In genomic region chr15:58261368-58261767, GRCh38 we compare ENCODE assay signal across 17 cellular contexts.
"Had no signal": no experiment of that assay in that cellular context is flagged by ENCODE, and none has a peak within 500 bp of the region (broad histone marks: within the 10 kb centered on the region; RNA-seq: fewer than 3 reads in every experiment).

No MANE protein-coding gene starts in this region.

- H3K4me3 ChIP-seq: lower lobe of right lung, skin epidermis, tibial nerve had no signal

- H3K4me1 ChIP-seq: lower lobe of right lung, tibial nerve had no signal

- DNase-seq: activated CD4-positive, alpha-beta T cell treated with anti-CD3 and anti-CD28 coated beads, Interleukin-2, amount 10 ng/mL, durations not matched to agents 24 days and 14 days; activated CD8-positive, alpha-beta T cell treated with anti-CD3 and anti-CD28 coated beads for 36 hours; activated naive CD4-positive, alpha-beta T cell; activated naive CD8-positive, alpha-beta T cell treated with anti-CD3 and anti-CD28 coated beads for 36 hours; activated T-cell treated with anti-CD3 and anti-CD28 coated beads, Interleukin-2, amount 50 U/mL, for 1 hour; amygdala; caudate nucleus; effector memory CD8-positive, alpha-beta T cell; immature natural killer cell; lower lobe of right lung; retina; stimulated activated CD4-positive, alpha-beta T cell treated with anti-CD3 and anti-CD28 coated beads, Interleukin-15, amount 100 ng/mL, for 24 hours; stimulated activated CD4-positive, alpha-beta T cell treated with anti-CD3 and anti-CD28 coated beads, Interleukin-2, amount 100 ng/mL, for 48 hours had no signal

- H3K9me3 ChIP-seq: lower lobe of right lung, tibial nerve had no signal

- H3K27ac ChIP-seq: lower lobe of right lung, tibial nerve had no signal

- ATAC-seq: activated CD8-positive, alpha-beta T cell treated with anti-CD3 and anti-CD28 coated beads for 36 hours; activated T-helper 17 cell treated with anti-CD3 and anti-CD28 coated beads, Interleukin-2, amount 50 U/mL, for 72 hours; effector memory CD8-positive, alpha-beta T cell; natural killer cell treated with Interleukin-12 subunit alpha and Interleukin-12 subunit beta and Interleukin-15 and Interleukin-18, amount 100 ng/mL, for 72 hours had no signal

- H3K27me3 ChIP-seq: tibial nerve had no signal

- H3K36me3 ChIP-seq: lower lobe of right lung, tibial nerve had no signal
